In the genomic region with DNA sequence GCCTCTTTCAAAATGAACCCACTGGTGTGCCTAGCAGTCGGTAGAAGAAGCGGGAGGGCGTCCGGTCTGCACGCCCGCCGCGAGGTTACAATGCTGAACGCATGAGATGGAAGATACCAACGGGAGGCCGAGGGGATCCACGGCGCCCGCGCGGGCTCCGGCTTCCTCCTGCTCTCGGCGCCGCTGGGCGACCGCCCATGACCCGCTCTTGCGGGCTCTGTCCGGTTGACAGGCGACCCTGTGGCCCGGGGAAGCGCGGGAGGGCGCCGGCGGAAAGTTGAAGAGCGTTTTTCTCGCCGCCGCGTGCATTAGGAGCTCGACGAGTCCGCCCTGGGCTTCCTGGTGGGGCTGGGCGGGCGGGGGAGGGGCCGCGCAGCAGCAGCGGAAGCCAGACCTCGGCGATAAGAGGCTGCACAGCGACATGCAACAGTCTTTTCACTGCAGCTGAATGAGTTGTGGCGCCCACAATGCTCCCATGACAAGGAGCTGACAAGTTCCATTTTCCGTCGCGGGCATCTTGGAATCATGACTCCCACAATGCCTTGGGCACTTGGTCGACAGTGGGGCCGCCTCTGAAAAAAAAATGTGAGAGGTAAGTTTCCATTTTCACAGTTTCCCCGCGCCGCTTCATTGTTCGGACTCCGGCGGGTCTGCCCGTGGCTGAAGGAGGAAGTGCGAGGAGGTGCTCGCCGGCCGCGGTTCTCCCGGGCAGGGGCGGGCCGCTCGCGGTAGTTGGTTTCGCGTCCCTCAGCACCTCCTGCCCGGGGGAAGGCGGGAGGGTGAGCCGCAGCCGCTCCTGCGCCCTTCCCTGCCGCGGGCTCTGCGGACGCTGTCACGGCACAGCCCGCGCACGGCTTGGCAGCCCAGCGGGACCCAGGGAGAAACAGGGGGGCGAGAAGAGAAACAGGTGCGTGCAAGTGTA, we compare ENCODE assay signal across 1 cellular context.
TF ChIP-seq lines count a peak whose summit lies in the region.

MBNL1 (plus strand) TSS at position 429 of the 922 bp plus-strand sequence. CDS start 31,265 bp downstream, outside the sequence.

TF ChIP-seq in liver, 16 proteins besides CTCF, POLR2A, EP300 and RAD21 (continued from another document):
- TF ChIP-seq, protein P1, sequence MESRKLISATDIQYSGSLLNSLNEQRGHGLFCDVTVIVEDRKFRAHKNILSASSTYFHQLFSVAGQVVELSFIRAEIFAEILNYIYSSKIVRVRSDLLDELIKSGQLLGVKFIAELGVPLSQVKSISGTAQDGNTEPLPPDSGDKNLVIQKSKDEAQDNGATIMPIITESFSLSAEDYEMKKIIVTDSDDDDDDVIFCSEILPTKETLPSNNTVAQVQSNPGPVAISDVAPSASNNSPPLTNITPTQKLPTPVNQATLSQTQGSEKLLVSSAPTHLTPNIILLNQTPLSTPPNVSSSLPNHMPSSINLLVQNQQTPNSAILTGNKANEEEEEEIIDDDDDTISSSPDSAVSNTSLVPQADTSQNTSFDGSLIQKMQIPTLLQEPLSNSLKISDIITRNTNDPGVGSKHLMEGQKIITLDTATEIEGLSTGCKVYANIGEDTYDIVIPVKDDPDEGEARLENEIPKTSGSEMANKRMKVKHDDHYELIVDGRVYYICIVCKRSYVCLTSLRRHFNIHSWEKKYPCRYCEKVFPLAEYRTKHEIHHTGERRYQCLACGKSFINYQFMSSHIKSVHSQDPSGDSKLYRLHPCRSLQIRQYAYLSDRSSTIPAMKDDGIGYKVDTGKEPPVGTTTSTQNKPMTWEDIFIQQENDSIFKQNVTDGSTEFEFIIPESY (IDR thresholded peaks at IDR 0.05): no peak
- TF ChIP-seq, protein P2, sequence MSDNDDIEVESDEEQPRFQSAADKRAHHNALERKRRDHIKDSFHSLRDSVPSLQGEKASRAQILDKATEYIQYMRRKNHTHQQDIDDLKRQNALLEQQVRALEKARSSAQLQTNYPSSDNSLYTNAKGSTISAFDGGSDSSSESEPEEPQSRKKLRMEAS (IDR thresholded peaks at IDR 0.05): no peak
- TF ChIP-seq YY1 (IDR thresholded peaks at IDR 0.05) (peak; percentile 77), SP1 (IDR thresholded peaks at IDR 0.05) (peak; percentile 14), JUND (IDR thresholded peaks at IDR 0.05) (no peak), FOXA2 (IDR thresholded peaks at IDR 0.05) (no peak), EGR1 (IDR thresholded peaks at IDR 0.05; ENCODE audit: low read depth in 2 of 2) (no peak), HNF4A (conservative IDR thresholded peaks at IDR 0.05) (no peak), TAF1 (conservative IDR thresholded peaks at IDR 0.05) (peak; percentile 90), RXRA (IDR thresholded peaks at IDR 0.05) (no peak)
